8 cellular contexts compared by ENCODE assay signal in the genomic region with DNA sequence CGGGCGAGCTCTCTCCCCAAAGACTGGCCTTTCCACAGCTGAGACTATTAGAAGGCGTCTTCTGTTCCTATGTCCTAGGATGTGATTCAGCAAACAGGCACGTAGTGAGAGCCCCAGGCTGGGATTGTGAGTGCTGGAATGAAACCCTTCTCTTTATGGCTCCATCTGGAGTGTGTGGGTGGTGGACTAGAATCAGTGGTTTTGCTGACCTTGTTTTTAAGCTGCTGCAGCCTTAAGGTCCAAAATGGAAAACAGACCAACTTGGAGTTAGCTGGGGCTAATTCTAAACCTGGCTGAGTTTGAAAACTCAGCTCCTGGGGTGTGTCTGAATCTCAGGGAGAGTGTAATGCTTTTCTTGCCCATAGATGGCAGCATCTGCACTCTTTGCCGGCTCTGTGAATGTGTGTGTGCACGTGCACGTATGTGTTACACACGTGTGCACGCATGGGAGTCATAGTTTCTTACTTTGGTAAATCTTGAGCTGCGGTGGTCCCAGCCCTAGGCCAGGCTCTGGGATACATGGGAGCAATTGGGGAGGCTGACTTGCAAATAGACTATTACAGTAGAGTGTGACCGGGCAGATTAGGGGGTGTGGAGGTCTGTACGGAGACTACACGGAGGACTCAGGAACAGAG. TPM values are rescaled to one million over a fixed set of nuclear protein-coding genes. Genes with fewer than 3 reads are reported as not detected.
DNase-seq lines count a peak whose midpoint lies in the region; ATAC-seq and TF ChIP-seq lines count a peak whose summit lies in the region.

No MANE protein-coding gene starts in this region.

- no peaks in the 10 kb centered on the region for H3K9me3 Mint-ChIP-seq in activated CD8-positive, alpha-beta T cell treated with anti-CD3 and anti-CD28 coated beads, Interleukin-2, amount 10 ng/mL, durations not matched to agents 7 days and 5 days (ENCODE audit: insufficient read depth)
- H3K9me3 Mint-ChIP-seq in nephron = no peaks in the 10 kb centered on the region

- peak; percentile 70 for ATAC-seq in GM19463 (IDR thresholded peaks at IDR 0.05; ENCODE audit: unreplicated experiment)
- peak; percentile 85 for ATAC-seq in activated CD8-positive, alpha-beta T cell treated with anti-CD3 and anti-CD28 coated beads, Interleukin-2, amount 10 ng/mL, durations not matched to agents 7 days and 5 days
- ATAC-seq in GM21381 (IDR thresholded peaks at IDR 0.05; ENCODE audit: unreplicated experiment) = no peak

- H3K4me1 ChIP-seq in uterus = peaks cover 53 to 57% of the 10 kb centered on the region in 2 donors

- H3K27me3 ChIP-seq in uterus = no peaks in the 10 kb centered on the region

- TF ChIP-seq CTCF in nephron (IDR thresholded peaks at IDR 0.05; ENCODE audit: unreplicated experiment in 3 of 3) (peak; percentile 78 to 83 (median 79)), uterus (IDR thresholded peaks at IDR 0.05) (peak; percentile 75 to 92 (median 89))

- no peaks in the 10 kb centered on the region for H3K36me3 ChIP-seq in uterus

- peaks cover 5% of the 10 kb centered on the region for H3K4me1 Mint-ChIP-seq in activated CD8-positive, alpha-beta T cell treated with anti-CD3 and anti-CD28 coated beads, Interleukin-2, amount 10 ng/mL, durations not matched to agents 7 days and 5 days (ENCODE audit: low read depth)
- peaks cover 79% of the 10 kb centered on the region for H3K4me1 Mint-ChIP-seq in nephron

- H3K27ac Mint-ChIP-seq in activated CD8-positive, alpha-beta T cell treated with anti-CD3 and anti-CD28 coated beads, Interleukin-2, amount 10 ng/mL, durations not matched to agents 7 days and 5 days = no peak overlapping the region
- peak overlapping the region; percentile 82 to 96 (median 95) for H3K27ac Mint-ChIP-seq in nephron

- peak; percentile 29 to 38 for TF ChIP-seq POLR2A in uterus (IDR thresholded peaks at IDR 0.05)

- H3K4me3 Mint-ChIP-seq in activated CD8-positive, alpha-beta T cell treated with anti-CD3 and anti-CD28 coated beads, Interleukin-2, amount 10 ng/mL, durations not matched to agents 7 days and 5 days = no peak overlapping the region
- H3K4me3 Mint-ChIP-seq in nephron = peak overlapping the region in 2 of 3 experiments; percentile 47 to 49

- POLR2A ChIA-PET in activated CD8-positive, alpha-beta T cell treated with anti-CD3 and anti-CD28 coated beads, Interleukin-2, amount 10 ng/mL, durations not matched to agents 7 days and 5 days (lab: Charles Lee) = interaction anchor here (1.2 kb wide), 1 partner anchor 11 kb away, joined by 3 read pairs; a partner anchor contains a TSS

- no peaks in the 10 kb centered on the region for H3K36me3 Mint-ChIP-seq in activated CD8-positive, alpha-beta T cell treated with anti-CD3 and anti-CD28 coated beads, Interleukin-2, amount 10 ng/mL, durations not matched to agents 7 days and 5 days (ENCODE audit: low read depth)
- H3K36me3 Mint-ChIP-seq in nephron (ENCODE audit: low read depth) = no peaks in the 10 kb centered on the region

- H3K27ac ChIP-seq in uterus = peak overlapping the region; percentile 97 to 100

- no peak overlapping the region for H3K4me3 ChIP-seq in uterus

- CTCF ChIA-PET in activated CD8-positive, alpha-beta T cell treated with anti-CD3 and anti-CD28 coated beads, Interleukin-2, amount 10 ng/mL, durations not matched to agents 7 days and 5 days (lab: Charles Lee) = interaction anchor here (0.6 to 2.6 kb wide), 46 partner anchors 10 to 544 kb away, joined by 3 to 30 read pairs (median 4); a partner anchor contains a TSS

- DNase-seq in CD1c-positive myeloid dendritic cell (ENCODE audit: extremely low spot score) (peak; percentile 69), NCI-H2171 (lab: John Stamatoyannopoulos, UW) (peak; percentile 2), fibroblast of peridontal ligament (ENCODE audit: extremely low read depth) (peak; percentile 100), uterus (peak; percentile 78 to 89)
- peak; percentile 66 for DNase-seq in activated CD8-positive, alpha-beta T cell treated with anti-CD3 and anti-CD28 coated beads, Interleukin-2, amount 10 ng/mL, durations not matched to agents 7 days and 5 days

- no peaks in the 10 kb centered on the region for H3K27me3 Mint-ChIP-seq in activated CD8-positive, alpha-beta T cell treated with anti-CD3 and anti-CD28 coated beads, Interleukin-2, amount 10 ng/mL, durations not matched to agents 7 days and 5 days (ENCODE audit: low read depth)
- H3K27me3 Mint-ChIP-seq in nephron (ENCODE audit: low read depth) = no peaks in the 10 kb centered on the region

- intact Hi-C loops in uterus (cut with DNase I; ENCODE audit: low total_unique reads) = no loop called here

- H3K9me3 ChIP-seq in uterus = no peaks in the 10 kb centered on the region

RNA-seq across cellular contexts. Expression of a gene that starts 10.7 kb away (rescaled TPM):
- 1 to 10 TPM; 4.0 to 4.2 TPM for total RNA-seq in activated CD8-positive, alpha-beta T cell treated with anti-CD3 and anti-CD28 coated beads, Interleukin-2, amount 10 ng/mL, durations not matched to agents 7 days and 5 days
- 1,000 to 10,000 TPM in 2 of 4 donors, 100 to 1,000 TPM in 2; 567 to 1,619 (median 884) TPM for total RNA-seq in uterus

Comparison
In these comparisons a context has a peak if more than half of its experiments do, and no peak if none do; other contexts are left out.
1. DNase-seq: peak in every context shown above with its lines; median percentile 100 in fibroblast of peridontal ligament; 84 in uterus; 69 in CD1c-positive myeloid dendritic cell; 66 in activated CD8-positive, alpha-beta T cell treated with anti-CD3 and anti-CD28 coated beads, Interleukin-2, amount 10 ng/mL, durations not matched to agents 7 days and 5 days; 2 in NCI-H2171.
2. RNA of a gene that starts 10.7 kb away (total RNA-seq): 567 to 1,619 TPM in uterus; 4.0 to 4.2 TPM in activated CD8-positive, alpha-beta T cell treated with anti-CD3 and anti-CD28 coated beads, Interleukin-2, amount 10 ng/mL, durations not matched to agents 7 days and 5 days; every median in the first group is over 100 times any median in the second.